Comparison of ENCODE assay signal across 1 cellular context in the genomic region with DNA sequence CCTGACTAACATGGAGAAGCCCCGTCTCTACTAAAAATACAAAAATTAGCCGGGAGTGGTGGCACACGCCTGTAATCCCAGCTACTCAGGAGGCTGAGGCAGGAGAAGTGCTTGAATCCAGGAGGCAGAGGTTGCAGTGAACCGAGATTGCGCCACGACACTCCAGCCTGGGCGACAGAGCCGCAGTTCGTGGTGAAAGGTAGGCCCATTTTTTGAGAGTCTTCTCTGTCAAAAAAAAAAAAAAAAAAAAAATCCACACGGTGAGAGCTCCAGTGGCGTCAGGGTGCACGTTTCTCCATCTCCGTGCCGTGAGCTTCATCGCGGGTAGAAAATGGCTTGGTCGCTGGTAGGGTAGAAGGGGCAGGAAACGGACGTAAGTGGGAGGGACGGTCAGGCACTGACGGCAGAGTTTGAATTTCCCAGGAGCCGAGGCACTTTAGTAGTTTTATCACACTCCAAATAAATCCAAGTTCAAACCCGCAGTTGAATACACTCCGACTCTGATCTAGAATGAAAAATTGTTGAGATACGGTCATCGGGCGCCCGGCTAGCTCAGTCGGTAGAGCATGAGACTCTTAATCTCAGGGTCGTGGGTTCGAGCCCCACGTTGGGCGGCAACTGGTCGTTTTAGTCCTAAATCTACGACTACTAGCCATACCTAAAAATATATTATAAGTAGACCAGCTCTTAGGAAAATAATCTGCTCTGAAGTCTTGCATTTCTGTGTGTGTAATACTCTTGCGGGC.
TF ChIP-seq lines count a peak whose summit lies in the region.

No MANE protein-coding gene starts in this region.

TF ChIP-seq in HEK293, 187 proteins besides CTCF, POLR2A, EP300 and RAD21 (continued from another document and continues in another):
- TF ChIP-seq ZBTB7A (tag by site-specific recombination; IDR thresholded peaks at IDR 0.05; ENCODE audit: low read depth) (no peak), ZNF311 (tag by site-specific recombination; IDR thresholded peaks at IDR 0.05; ENCODE audit: borderline replicate concordance) (no peak), ZBTB48 (tag by site-specific recombination; IDR thresholded peaks at IDR 0.05) (no peak), ZBTB20 (tag by site-specific recombination; IDR thresholded peaks at IDR 0.05) (peak; percentile 61), ZEB2 (tag by site-specific recombination; IDR thresholded peaks at IDR 0.05) (peak; percentile 88), KLF10 (tag by site-specific recombination; IDR thresholded peaks at IDR 0.05) (peak; percentile 81), GFI1B (tag by site-specific recombination; IDR thresholded peaks at IDR 0.05) (0 out of 2 replicates have a peak, but pooled peaks have one; percentile 8), ZNF426 (tag by site-specific recombination; IDR thresholded peaks at IDR 0.05) (no peak), BCL11A (tag by site-specific recombination; IDR thresholded peaks at IDR 0.05; ENCODE audit: low read depth) (peak; percentile 51; the same call in 1 of the 2 replicates), SCRT1 (tag by site-specific recombination; IDR thresholded peaks at IDR 0.05; ENCODE audit: borderline replicate concordance) (peak; percentile 42; the same call in 1 of the 2 replicates), ZIC2 (tag by site-specific recombination; IDR thresholded peaks at IDR 0.05) (no peak), ZNF664 (tag by site-specific recombination; IDR thresholded peaks at IDR 0.05) (no peak; the same call in 1 of the 2 replicates), ZNF114 (tag by site-specific recombination; IDR thresholded peaks at IDR 0.05) (no peak), ZNF654 (tag by site-specific recombination; IDR thresholded peaks at IDR 0.05; ENCODE audit: low read depth) (no peak; the same call in 1 of the 2 replicates), ZNF692 (tag by site-specific recombination; IDR thresholded peaks at IDR 0.05) (0 out of 2 replicates have a peak, but pooled peaks have one; percentile 28), ZBTB17 (tag by site-specific recombination; IDR thresholded peaks at IDR 0.05) (peak; percentile 72), ZNF324 (tag by site-specific recombination; IDR thresholded peaks at IDR 0.05) (no peak; the same call in 1 of the 2 replicates), ZNF580 (tag by site-specific recombination; IDR thresholded peaks at IDR 0.05) (peak; percentile 34; the same call in 1 of the 2 replicates), REPIN1 (tag by site-specific recombination; IDR thresholded peaks at IDR 0.05; ENCODE audit: low read depth) (no peak), ZNF416 (tag by site-specific recombination; IDR thresholded peaks at IDR 0.05) (no peak), PRDM4 (tag by site-specific recombination; IDR thresholded peaks at IDR 0.05) (0 out of 2 replicates have a peak, but pooled peaks have one; percentile 23), FEZF1 (tag by site-specific recombination; IDR thresholded peaks at IDR 0.05) (no peak), GLI2 (tag by site-specific recombination; IDR thresholded peaks at IDR 0.05; ENCODE audit: borderline replicate concordance, low read depth) (no peak), ZNF37A (tag by site-specific recombination; IDR thresholded peaks at IDR 0.05) (no peak), ZNF266 (tag by site-specific recombination; IDR thresholded peaks at IDR 0.05; ENCODE audit: low read depth) (no peak), ZNF701 (tag by site-specific recombination; IDR thresholded peaks at IDR 0.05) (no peak), ZNF354C (tag by site-specific recombination; IDR thresholded peaks at IDR 0.05; ENCODE audit: borderline replicate concordance, low read depth) (no peak), ZNF10 (tag by site-specific recombination; IDR thresholded peaks at IDR 0.05) (0 out of 2 replicates have a peak, but pooled peaks have one; percentile 25), ZNF140 (tag by site-specific recombination; IDR thresholded peaks at IDR 0.05) (no peak), ZNF624 (tag by site-specific recombination; IDR thresholded peaks at IDR 0.05) (no peak), ZNF658 (tag by site-specific recombination; IDR thresholded peaks at IDR 0.05) (no peak), ATF2 (tag by site-specific recombination; IDR thresholded peaks at IDR 0.05; ENCODE audit: low read depth) (no peak), ZNF596 (tag by site-specific recombination; IDR thresholded peaks at IDR 0.05) (no peak), AEBP2 (tag by site-specific recombination; IDR thresholded peaks at IDR 0.05; ENCODE audit: borderline replicate concordance) (no peak), ZNF221 (tag by site-specific recombination; IDR thresholded peaks at IDR 0.05; ENCODE audit: borderline replicate concordance) (no peak), ZNF843 (tag by site-specific recombination; IDR thresholded peaks at IDR 0.05) (no peak; the same call in 1 of the 2 replicates), YY1 (tag by site-specific recombination; IDR thresholded peaks at IDR 0.05) (no peak), ZNF544 (tag by site-specific recombination; IDR thresholded peaks at IDR 0.05) (no peak), ZBTB21 (tag by site-specific recombination; IDR thresholded peaks at IDR 0.05) (peak; percentile 61; the same call in 1 of the 2 replicates), KLF7 (tag by site-specific recombination; IDR thresholded peaks at IDR 0.05; ENCODE audit: borderline replicate concordance) (no peak), ZNF292 (tag by site-specific recombination; IDR thresholded peaks at IDR 0.05; ENCODE audit: borderline replicate concordance, low read depth) (no peak), ZNF473 (tag by site-specific recombination; IDR thresholded peaks at IDR 0.05) (no peak), GLI4 (tag by site-specific recombination; IDR thresholded peaks at IDR 0.05) (no peak; the same call in 1 of the 2 replicates), ZNF600 (tag by site-specific recombination; IDR thresholded peaks at IDR 0.05) (peak; percentile 79), ZSCAN16 (tag by site-specific recombination; IDR thresholded peaks at IDR 0.05) (no peak), ZNF175 (tag by site-specific recombination; IDR thresholded peaks at IDR 0.05) (no peak), ZNF610 (tag by site-specific recombination; IDR thresholded peaks at IDR 0.05; ENCODE audit: borderline replicate concordance) (peak; percentile 67), ZFP37 (tag by site-specific recombination; IDR thresholded peaks at IDR 0.05) (peak; percentile 81; the same call in 1 of the 2 replicates), ZNF510 (tag by site-specific recombination; IDR thresholded peaks at IDR 0.05; ENCODE audit: insufficient replicate concordance) (no peak), ZNF561 (tag by site-specific recombination; IDR thresholded peaks at IDR 0.05; ENCODE audit: borderline replicate concordance) (peak; percentile 90), ZNF571 (tag by site-specific recombination; IDR thresholded peaks at IDR 0.05) (no peak)
- TF ChIP-seq, protein P1, sequence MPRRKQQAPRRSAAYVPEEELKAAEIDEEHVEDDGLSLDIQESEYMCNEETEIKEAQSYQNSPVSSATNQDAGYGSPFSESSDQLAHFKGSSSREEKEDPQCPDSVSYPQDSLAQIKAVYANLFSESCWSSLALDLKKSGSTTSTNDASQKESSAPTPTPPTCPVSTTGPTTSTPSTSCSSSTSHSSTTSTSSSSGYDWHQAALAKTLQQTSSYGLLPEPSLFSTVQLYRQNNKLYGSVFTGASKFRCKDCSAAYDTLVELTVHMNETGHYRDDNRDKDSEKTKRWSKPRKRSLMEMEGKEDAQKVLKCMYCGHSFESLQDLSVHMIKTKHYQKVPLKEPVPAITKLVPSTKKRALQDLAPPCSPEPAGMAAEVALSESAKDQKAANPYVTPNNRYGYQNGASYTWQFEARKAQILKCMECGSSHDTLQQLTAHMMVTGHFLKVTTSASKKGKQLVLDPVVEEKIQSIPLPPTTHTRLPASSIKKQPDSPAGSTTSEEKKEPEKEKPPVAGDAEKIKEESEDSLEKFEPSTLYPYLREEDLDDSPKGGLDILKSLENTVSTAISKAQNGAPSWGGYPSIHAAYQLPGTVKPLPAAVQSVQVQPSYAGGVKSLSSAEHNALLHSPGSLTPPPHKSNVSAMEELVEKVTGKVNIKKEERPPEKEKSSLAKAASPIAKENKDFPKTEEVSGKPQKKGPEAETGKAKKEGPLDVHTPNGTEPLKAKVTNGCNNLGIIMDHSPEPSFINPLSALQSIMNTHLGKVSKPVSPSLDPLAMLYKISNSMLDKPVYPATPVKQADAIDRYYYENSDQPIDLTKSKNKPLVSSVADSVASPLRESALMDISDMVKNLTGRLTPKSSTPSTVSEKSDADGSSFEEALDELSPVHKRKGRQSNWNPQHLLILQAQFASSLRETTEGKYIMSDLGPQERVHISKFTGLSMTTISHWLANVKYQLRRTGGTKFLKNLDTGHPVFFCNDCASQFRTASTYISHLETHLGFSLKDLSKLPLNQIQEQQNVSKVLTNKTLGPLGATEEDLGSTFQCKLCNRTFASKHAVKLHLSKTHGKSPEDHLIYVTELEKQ (tag by site-specific recombination; IDR thresholded peaks at IDR 0.05; ENCODE audit: borderline replicate concordance) = peak; percentile 26; the same call in 1 of the 2 replicates
- TF ChIP-seq, protein P2, sequence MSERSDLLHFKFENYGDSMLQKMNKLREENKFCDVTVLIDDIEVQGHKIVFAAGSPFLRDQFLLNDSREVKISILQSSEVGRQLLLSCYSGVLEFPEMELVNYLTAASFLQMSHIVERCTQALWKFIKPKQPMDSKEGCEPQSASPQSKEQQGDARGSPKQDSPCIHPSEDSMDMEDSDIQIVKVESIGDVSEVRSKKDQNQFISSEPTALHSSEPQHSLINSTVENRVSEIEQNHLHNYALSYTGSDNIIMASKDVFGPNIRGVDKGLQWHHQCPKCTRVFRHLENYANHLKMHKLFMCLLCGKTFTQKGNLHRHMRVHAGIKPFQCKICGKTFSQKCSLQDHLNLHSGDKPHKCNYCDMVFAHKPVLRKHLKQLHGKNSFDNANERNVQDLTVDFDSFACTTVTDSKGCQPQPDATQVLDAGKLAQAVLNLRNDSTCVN (tag by site-specific recombination; optimal IDR thresholded peaks at IDR 0.05) = peak; percentile 27
- TF ChIP-seq, protein P3, sequence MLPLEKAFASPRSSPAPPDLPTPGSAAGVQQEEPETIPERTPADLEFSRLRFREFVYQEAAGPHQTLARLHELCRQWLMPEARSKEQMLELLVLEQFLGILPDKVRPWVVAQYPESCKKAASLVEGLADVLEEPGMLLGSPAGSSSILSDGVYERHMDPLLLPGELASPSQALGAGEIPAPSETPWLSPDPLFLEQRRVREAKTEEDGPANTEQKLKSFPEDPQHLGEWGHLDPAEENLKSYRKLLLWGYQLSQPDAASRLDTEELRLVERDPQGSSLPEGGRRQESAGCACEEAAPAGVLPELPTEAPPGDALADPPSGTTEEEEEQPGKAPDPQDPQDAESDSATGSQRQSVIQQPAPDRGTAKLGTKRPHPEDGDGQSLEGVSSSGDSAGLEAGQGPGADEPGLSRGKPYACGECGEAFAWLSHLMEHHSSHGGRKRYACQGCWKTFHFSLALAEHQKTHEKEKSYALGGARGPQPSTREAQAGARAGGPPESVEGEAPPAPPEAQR (tag by site-specific recombination; IDR thresholded peaks at IDR 0.05) = no peak
